Comparison of ENCODE assay signal across 16 cellular contexts in genomic region chr1:5501206-5501980, GRCh38.
DNase-seq lines count a peak whose midpoint lies in the region; TF ChIP-seq lines count a peak whose summit lies in the region.
"Had no signal": no experiment of that assay in that cellular context is flagged by ENCODE, and none has a peak within 500 bp of the region (broad histone marks: within the 10 kb centered on the region; RNA-seq: fewer than 3 reads in every experiment).

No MANE protein-coding gene starts in this region.

- peaks cover 61% of the 10 kb centered on the region for H3K4me1 Mint-ChIP-seq in brain

- H3K4me3 ChIP-seq in prostate gland: no peak overlapping the region
- H3K4me3 ChIP-seq: GM23248 had no signal

- TF ChIP-seq CTCF in brain (conservative IDR thresholded peaks at IDR 0.05) (no peak), prostate gland (IDR thresholded peaks at IDR 0.05) (no peak)

- 65% methylated on average over 22 of the region's 22 CpGs for WGBS in prostate gland

- DNase-seq in COLO668 (lab: John Stamatoyannopoulos, UW; ENCODE audit: unreplicated experiment) (peak; percentile 65), NCI-H2029 (lab: John Stamatoyannopoulos, UW) (peak; percentile 52), prostate gland (ENCODE audit: low spot score) (peak; percentile 22), DMS114 treated with DMSO at 0.1 percent for 48 hours (lab: John Stamatoyannopoulos, UW; ENCODE audit: unreplicated experiment) (no peak)
- no peak for DNase-seq in stimulated activated CD8-positive, alpha-beta memory T cell treated with anti-CD3 and anti-CD28 coated beads, Interleukin-4, amount 100 ng/mL, for 48 hours
- no peak for DNase-seq in activated effector memory CD4-positive, alpha-beta T cell treated with anti-CD3 and anti-CD28 coated beads, Interleukin-2, amount 50 U/mL, for 16 hours
- DNase-seq: CD4-positive, CD25-positive, alpha-beta regulatory T cell; DMS79; GM23248; HCEC 1CT; NCI-H1105 treated with DMSO at 0.1 percent for 48 hours; NCI-H187 treated with DMSO at 0.1 percent for 48 hours; NCI-H526 treated with DMSO at 0.1 percent for 48 hours; OCI-M1; SW 1271 had no signal

- H3K36me3 Mint-ChIP-seq in brain: no peaks in the 10 kb centered on the region
- H3K36me3 Mint-ChIP-seq: CD4-positive, CD25-positive, alpha-beta regulatory T cell had no signal

- H3K9me3 ChIP-seq in prostate gland: no peaks in the 10 kb centered on the region

- TF ChIP-seq POLR2A in prostate gland (IDR thresholded peaks at IDR 0.05): no peak

- peak overlapping the region in 4 of 5 experiments; percentile 16 to 81 (median 62) for H3K27ac Mint-ChIP-seq in brain
- H3K27ac Mint-ChIP-seq: CD4-positive, CD25-positive, alpha-beta regulatory T cell had no signal

- peaks cover 0 to 15% (median 6%) of the 10 kb centered on the region in 5 experiments for H3K9me3 Mint-ChIP-seq in brain
- H3K9me3 Mint-ChIP-seq: CD4-positive, CD25-positive, alpha-beta regulatory T cell had no signal

- peak overlapping the region; percentile 1 to 17 for H3K27ac ChIP-seq in prostate gland
- H3K27ac ChIP-seq: GM23248 had no signal

- no peaks in the 10 kb centered on the region for H3K27me3 ChIP-seq in prostate gland (replicated peaks; ENCODE audit: insufficient read depth)

- no peak overlapping the region for H3K4me3 Mint-ChIP-seq in brain
- H3K4me3 Mint-ChIP-seq: CD4-positive, CD25-positive, alpha-beta regulatory T cell had no signal

- H3K27me3 Mint-ChIP-seq in brain: peaks cover 2% of the 10 kb centered on the region
- H3K27me3 Mint-ChIP-seq: CD4-positive, CD25-positive, alpha-beta regulatory T cell had no signal

- no peaks in the 10 kb centered on the region for H3K4me1 ChIP-seq in prostate gland (replicated peaks)

- intact Hi-C loops in prostate gland (cut with DNase I): no loop called here

- H3K36me3 ChIP-seq in prostate gland: no peaks in the 10 kb centered on the region

Comparison
In these comparisons a context has a peak if more than half of its experiments do, and no peak if none do; other contexts are left out.
1. DNase-seq: peak in COLO668 (single experiment), NCI-H2029 (single experiment) and prostate gland (single experiment); none in stimulated activated CD8-positive, alpha-beta memory T cell treated with anti-CD3 and anti-CD28 coated beads, Interleukin-4, amount 100 ng/mL, for 48 hours (single experiment), DMS114 treated with DMSO at 0.1 percent for 48 hours (single experiment) and activated effector memory CD4-positive, alpha-beta T cell treated with anti-CD3 and anti-CD28 coated beads, Interleukin-2, amount 50 U/mL, for 16 hours (single experiment).